8 cellular contexts compared by ENCODE assay signal in the genomic region with DNA sequence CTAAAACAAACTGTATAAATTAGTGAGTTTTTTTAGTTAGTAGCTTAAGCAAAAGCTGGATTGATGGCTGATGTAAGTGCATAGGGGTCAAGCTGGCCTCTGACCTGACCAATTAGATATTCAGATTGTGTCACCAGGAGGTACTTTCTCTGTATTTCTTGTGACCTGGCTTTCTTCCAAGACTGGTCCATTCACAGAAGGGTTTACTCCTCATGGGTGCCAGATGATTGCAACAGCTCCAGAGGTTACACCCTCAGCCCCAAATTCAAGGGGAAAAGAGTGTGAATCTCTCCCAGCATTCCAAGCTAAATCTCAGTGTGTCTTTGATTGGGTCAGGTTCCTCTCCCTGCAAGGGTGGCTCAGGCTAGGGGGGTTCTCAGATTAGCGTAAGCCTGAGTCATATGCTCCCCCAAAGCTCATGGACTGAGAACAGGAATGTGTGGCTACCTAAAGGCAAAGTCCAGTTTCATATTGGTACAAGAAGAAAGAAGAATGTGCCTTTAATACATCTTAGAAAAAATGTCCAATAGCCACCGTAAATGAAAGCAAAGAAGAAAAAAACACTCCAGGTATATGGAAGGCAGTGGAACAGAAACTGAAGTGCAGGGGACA. TPM values are rescaled to one million over a fixed set of nuclear protein-coding genes. Genes with fewer than 3 reads are reported as not detected.
DNase-seq lines count a peak whose midpoint lies in the region; ATAC-seq and TF ChIP-seq lines count a peak whose summit lies in the region.
"Had no signal": no experiment of that assay in that cellular context is flagged by ENCODE, and none has a peak within 500 bp of the region (broad histone marks: within the 10 kb centered on the region; RNA-seq: fewer than 3 reads in every experiment).

No MANE protein-coding gene starts in this region.

- intact Hi-C loops in lower lobe of right lung (cut with DNase I): no loop called here
- intact Hi-C loops in transverse colon (cut with DNase I; ENCODE audit: low total_unique reads): no loop called here

- H3K27ac ChIP-seq in lower lobe of right lung (peak overlapping the region; percentile 57), transverse colon (peak overlapping the region; percentile 48 to 87 (median 58))

- H3K36me3 ChIP-seq in lower lobe of right lung (peaks cover 35% of the 10 kb centered on the region), transverse colon (no peaks in the 10 kb centered on the region)

- TF ChIP-seq EP300 in transverse colon (IDR thresholded peaks at IDR 0.05; ENCODE audit: low read depth): no peak

- TF ChIP-seq POLR2A in transverse colon (IDR thresholded peaks at IDR 0.05): no peak

- no peak for TF ChIP-seq CTCF in lower lobe of right lung (IDR thresholded peaks at IDR 0.05)
- TF ChIP-seq CTCF in transverse colon (IDR thresholded peaks at IDR 0.05): no peak

- H3K4me1 ChIP-seq in lower lobe of right lung: peaks cover 79% of the 10 kb centered on the region
- peaks cover 43 to 63% (median 47%) of the 10 kb centered on the region in 4 donors for H3K4me1 ChIP-seq in transverse colon

- DNase-seq in M059J (ENCODE audit: low read depth): peak; percentile 30
- peak; percentile 12 for DNase-seq in epidermal melanocyte (ENCODE audit: insufficient read length, low spot score)
- no peak for DNase-seq in lower lobe of right lung
- DNase-seq in transverse colon: no peak
- DNase-seq in CD1c-positive myeloid dendritic cell (ENCODE audit: extremely low spot score): no peak
- DNase-seq in DMS 273 treated with DMSO at 0.1 percent for 48 hours (lab: John Stamatoyannopoulos, UW): no peak
- DNase-seq: T-helper 9 cell had no signal

- peak; percentile 40 to 64 for ATAC-seq in lower lobe of right lung
- ATAC-seq in HG02973 (IDR thresholded peaks at IDR 0.05; ENCODE audit: unreplicated experiment): no peak

- no peaks in the 10 kb centered on the region for H3K27me3 ChIP-seq in lower lobe of right lung (ENCODE audit: low read depth)
- no peaks in the 10 kb centered on the region for H3K27me3 ChIP-seq in transverse colon

- H3K4me3 ChIP-seq in lower lobe of right lung (no peak overlapping the region), transverse colon (no peak overlapping the region)

- no peaks in the 10 kb centered on the region for H3K9me3 ChIP-seq in lower lobe of right lung
- H3K9me3 ChIP-seq in transverse colon: no peaks in the 10 kb centered on the region

- 58 to 63% methylated on average over 2 of the region's 2 CpGs for WGBS in transverse colon (ENCODE audit: low coverage in 1 of 2), 2 donors

- in situ Hi-C loops in transverse colon (cut with MboI; ENCODE audit: low pct_ligation_motif_present in 1 of 4, low pct_unique_long_range_greater_than_20kb in 1 of 4, low sequenced_read_pairs in 3 of 4): no loop called here

RNA-seq across cellular contexts. Expression of a gene that starts 16.5 kb away (rescaled TPM):
- total RNA-seq in M059J (2014; rRNA removed; shearing (Covaris generic)): 24.5 and 74.6 TPM in 2 replicates
- 79.4 TPM for total RNA-seq in lower lobe of right lung
- 100 to 1,000 TPM in 1 of 4 donors, 10 to 100 TPM in 3; 35.1 to 128 (median 70.0) TPM for total RNA-seq in transverse colon

RNA-seq across cellular contexts. Expression of a gene that starts 18.9 kb away (rescaled TPM):
- 12.5 and 19.9 TPM in 2 replicates for total RNA-seq in M059J (2014; rRNA removed; shearing (Covaris generic))
- total RNA-seq in lower lobe of right lung (16.3 TPM), transverse colon (10 to 100 TPM in 1 of 4 donors, 1 to 10 TPM in 2, under 1 TPM in 1; 0.75 to 14.6 (median 4.5) TPM)

Comparison
In these comparisons a context has a peak if more than half of its experiments do, and no peak if none do; other contexts are left out.
1. DNase-seq: peak in M059J (single experiment) and epidermal melanocyte (single experiment); none in lower lobe of right lung (single experiment), transverse colon (single experiment), CD1c-positive myeloid dendritic cell (single experiment) and DMS 273 treated with DMSO at 0.1 percent for 48 hours (single experiment).